In genomic region chr1:3880429-3881190, GRCh38 we compare ENCODE assay signal across 14 cellular contexts.
"Had no signal": no experiment of that assay in that cellular context is flagged by ENCODE, and none has a peak within 500 bp of the region (broad histone marks: within the 10 kb centered on the region; RNA-seq: fewer than 3 reads in every experiment).

No MANE protein-coding gene starts in this region.

- H3K4me3 ChIP-seq: lung, right atrium auricular region, smooth muscle cell, upper lobe of left lung had no signal

- H3K27ac Mint-ChIP-seq: activated T-cell treated with anti-CD3 and anti-CD28 coated beads, Interleukin-2, amount 50 U/mL, for 24 hours; stimulated activated naive B cell treated with anti-CD40 and anti-IgM and Interleukin-4, amounts not matched to agents 10 μg/mL and 1 μg/mL and 100 μg/mL, for 72 hours had no signal

- DNase-seq: activated CD4-positive, alpha-beta T cell treated with anti-CD3 and anti-CD28 coated beads, Interleukin-2, amount 10 ng/mL, durations not matched to agents 7 days and 5 days; activated CD4-positive, CD25-positive, alpha-beta regulatory T cell; activated gamma-delta T cell treated with Interleukin-2 at 50 U/mL for 16 hours; activated T-cell treated with anti-CD3 and anti-CD28 coated beads, Interleukin-2, amount 50 U/mL, for 24 hours; caudate nucleus; effector memory CD4-positive, alpha-beta T cell; erythroblast; hippocampal formation; midbrain; stimulated activated naive B cell treated with anti-CD40 and anti-IgM and Interleukin-4, amounts not matched to agents 10 μg/mL and 1 μg/mL and 100 μg/mL, for 72 hours; upper lobe of left lung had no signal

- ATAC-seq: stimulated activated naive B cell treated with anti-CD40 and anti-IgM and Interleukin-4, amounts not matched to agents 10 μg/mL and 1 μg/mL and 100 μg/mL, for 72 hours had no signal

- H3K27me3 Mint-ChIP-seq: activated CD4-positive, alpha-beta T cell treated with anti-CD3 and anti-CD28 coated beads, Interleukin-2, amount 10 ng/mL, durations not matched to agents 7 days and 5 days; activated T-cell treated with anti-CD3 and anti-CD28 coated beads, Interleukin-2, amount 50 U/mL, for 24 hours; stimulated activated naive B cell treated with anti-CD40 and anti-IgM and Interleukin-4, amounts not matched to agents 10 μg/mL and 1 μg/mL and 100 μg/mL, for 72 hours had no signal

- H3K27me3 ChIP-seq: right atrium auricular region, upper lobe of left lung had no signal

- H3K4me1 ChIP-seq: right atrium auricular region, upper lobe of left lung had no signal

- H3K27ac ChIP-seq: right atrium auricular region, upper lobe of left lung had no signal

- H3K4me3 Mint-ChIP-seq: activated CD4-positive, alpha-beta T cell treated with anti-CD3 and anti-CD28 coated beads, Interleukin-2, amount 10 ng/mL, durations not matched to agents 7 days and 5 days; activated T-cell treated with anti-CD3 and anti-CD28 coated beads, Interleukin-2, amount 50 U/mL, for 24 hours; stimulated activated naive B cell treated with anti-CD40 and anti-IgM and Interleukin-4, amounts not matched to agents 10 μg/mL and 1 μg/mL and 100 μg/mL, for 72 hours had no signal
